In the genomic region with DNA sequence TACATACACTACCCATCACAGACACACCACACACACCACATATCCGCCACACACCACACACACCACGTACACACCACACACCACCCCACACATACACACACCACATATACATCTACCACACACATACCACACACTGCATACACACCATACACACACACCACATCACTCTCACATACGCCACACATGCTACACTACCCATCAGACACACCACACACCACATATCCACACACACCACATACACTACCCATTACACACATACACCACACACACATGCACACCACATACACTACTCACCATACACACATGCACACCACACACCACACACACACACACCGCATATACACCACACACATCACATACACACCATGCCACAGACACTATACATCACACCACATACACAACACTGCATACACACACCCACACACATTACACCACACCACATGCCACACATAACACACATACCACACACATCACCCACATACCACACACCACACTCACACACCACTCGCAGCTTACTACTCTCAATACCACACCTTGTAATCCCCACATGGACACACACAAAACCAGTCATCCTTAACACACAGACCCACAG, we compare ENCODE assay signal across 32 cellular contexts. TPM values are rescaled to one million over a fixed set of nuclear protein-coding genes. Genes with fewer than 3 reads are reported as not detected.
"Had no signal": no experiment of that assay in that cellular context is flagged by ENCODE, and none has a peak within 500 bp of the region (broad histone marks: within the 10 kb centered on the region; RNA-seq: fewer than 3 reads in every experiment).

No MANE protein-coding gene starts in this region.

- DNase-seq: activated B cell treated with CpG ODN at 0.5 μM for 24 hours; activated CD4-positive, alpha-beta T cell treated with anti-CD3 and anti-CD28 coated beads, Interleukin-2, amount 50 U/mL, for 1 hour; activated CD8-positive, alpha-beta T cell treated with anti-CD3 and anti-CD28 coated beads for 36 hours; activated gamma-delta T cell treated with Interleukin-2 at 50 U/mL for 16 hours; activated naive CD4-positive, alpha-beta T cell treated with anti-CD3 and anti-CD28 coated beads, Interleukin-2, amount 50 U/mL, for 16 hours; activated T-cell treated with anti-CD3 and anti-CD28 coated beads, Interleukin-2, amount 50 U/mL, for 4 hours; cerebellar nuclear complex; dorsolateral prefrontal cortex; effector memory CD4-positive, alpha-beta T cell; erythroblast; gastrocnemius medialis; glutamatergic neuron; islet precursor cell; left cardiac atrium; left ventricle myocardium superior; naive B cell; nephron progenitor cell; nucleus accumbens; stimulated activated CD4-positive, alpha-beta T cell treated with anti-CD3 and anti-CD28 coated beads, Interleukin-15, amount 100 ng/mL, for 24 hours; stimulated activated CD4-positive, alpha-beta T cell treated with anti-CD3 and anti-CD28 coated beads, Interleukin-2, amount 100 ng/mL, for 24 hours; stimulated activated naive CD4-positive, alpha-beta T cell; T-helper 1 cell had no signal

- H3K4me1 ChIP-seq: gastrocnemius medialis, pancreas, prostate gland had no signal

- FAIRE-seq: pancreas had no signal

- H3K9me3 ChIP-seq: gastrocnemius medialis, pancreas, prostate gland, suprapubic skin, tibial nerve, vagina had no signal

- H3K9me3 Mint-ChIP-seq: activated B cell treated with CpG ODN at 0.5 μM for 24 hours; activated CD8-positive, alpha-beta T cell treated with anti-CD3 and anti-CD28 coated beads for 36 hours; activated T-cell treated with anti-CD3 and anti-CD28 coated beads, Interleukin-2, amount 50 U/mL, for 4 hours; activated T-helper 17 cell treated with anti-CD3 and anti-CD28 coated beads, Interleukin-2, amount 50 U/mL, for 72 hours; naive B cell; nephron progenitor cell; T-helper 2 cell treated with Interferon-gamma antibody and Interleukin-4, amounts not matched to agents 5 μg/mL and 100 μg/mL, for 36 hours had no signal

- H3K36me3 ChIP-seq: cardiac muscle cell, gastrocnemius medialis, pancreas, prostate gland, suprapubic skin, tibial nerve, vagina had no signal

- H3K4me3 ChIP-seq: cardiac muscle cell, coronary artery, dorsolateral prefrontal cortex, gastrocnemius medialis, pancreas, prostate gland, suprapubic skin, tibial nerve, vagina had no signal

- ATAC-seq: activated CD8-positive, alpha-beta T cell treated with anti-CD3 and anti-CD28 coated beads for 36 hours; activated T-cell treated with anti-CD3 and anti-CD28 coated beads, Interleukin-2, amount 50 U/mL, for 4 hours; activated T-helper 17 cell treated with anti-CD3 and anti-CD28 coated beads, Interleukin-2, amount 50 U/mL, for 72 hours; gastrocnemius medialis; left cardiac atrium; left ventricle myocardium superior; pancreas had no signal

- H3K4me3 Mint-ChIP-seq: activated B cell treated with CpG ODN at 0.5 μM for 24 hours; activated CD8-positive, alpha-beta T cell treated with anti-CD3 and anti-CD28 coated beads for 36 hours; activated T-cell treated with anti-CD3 and anti-CD28 coated beads, Interleukin-2, amount 50 U/mL, for 4 hours; activated T-helper 17 cell treated with anti-CD3 and anti-CD28 coated beads, Interleukin-2, amount 50 U/mL, for 72 hours; naive B cell; nephron progenitor cell; T-helper 2 cell treated with Interferon-gamma antibody and Interleukin-4, amounts not matched to agents 5 μg/mL and 100 μg/mL, for 36 hours had no signal

- H3K27ac Mint-ChIP-seq: activated B cell treated with CpG ODN at 0.5 μM for 24 hours; activated CD8-positive, alpha-beta T cell treated with anti-CD3 and anti-CD28 coated beads for 36 hours; activated T-helper 17 cell treated with anti-CD3 and anti-CD28 coated beads, Interleukin-2, amount 50 U/mL, for 72 hours; naive B cell; nephron progenitor cell; T-helper 2 cell treated with Interferon-gamma antibody and Interleukin-4, amounts not matched to agents 5 μg/mL and 100 μg/mL, for 36 hours had no signal

- H3K27ac ChIP-seq: cardiac muscle cell, coronary artery, dorsolateral prefrontal cortex, gastrocnemius medialis, pancreas, prostate gland, suprapubic skin, tibial nerve, vagina had no signal

RNA-seq across cellular contexts. Expression of gene ERFL, which starts 9.5 kb away (rescaled TPM):
- total RNA-seq: gastrocnemius medialis, left ventricle myocardium superior, lung microvascular endothelial cell had no signal

RNA-seq across cellular contexts. Expression of gene CD79A, which starts 41.7 kb away (rescaled TPM):
- total RNA-seq: cardiac muscle cell, left ventricle myocardium superior, lung microvascular endothelial cell, tibial nerve, vagina had no signal
